Comparison of ENCODE assay signal across 10 cellular contexts in the genomic region with DNA sequence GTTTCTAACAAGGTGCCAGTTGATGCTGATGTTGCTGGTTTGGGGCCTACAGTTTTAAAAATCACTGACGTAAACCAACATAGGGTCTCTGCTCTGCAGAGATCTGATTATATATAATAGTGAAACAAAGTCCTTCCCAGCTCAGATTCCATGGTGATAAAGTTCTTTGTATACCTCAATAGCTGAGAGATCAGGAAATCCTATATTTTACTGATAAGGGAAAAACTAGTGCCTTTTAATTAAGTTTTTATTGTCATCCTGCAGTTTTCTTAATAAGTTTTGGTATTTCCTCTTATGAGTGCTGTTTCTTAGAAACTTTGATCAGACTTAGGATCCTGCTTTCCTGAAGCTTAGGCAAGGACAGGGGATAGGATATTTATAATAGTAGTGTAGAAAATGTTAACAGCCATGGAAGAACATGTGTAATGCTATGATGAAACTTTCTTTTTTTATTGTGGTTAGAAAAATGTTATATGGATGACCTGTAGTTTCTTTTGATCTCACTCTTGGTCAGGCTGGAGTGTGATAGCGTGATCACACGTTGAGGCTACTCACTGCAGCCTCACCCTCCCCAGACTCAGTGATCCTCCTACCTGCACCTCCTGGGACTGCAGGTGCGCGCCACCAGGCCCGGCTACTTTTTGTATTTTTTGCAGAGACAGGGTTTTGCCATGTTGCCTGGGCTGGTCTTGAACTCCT. TPM values are rescaled to one million over a fixed set of nuclear protein-coding genes. Genes with fewer than 3 reads are reported as not detected.
DNase-seq lines count a peak whose midpoint lies in the region; ATAC-seq, FAIRE-seq and TF ChIP-seq lines count a peak whose summit lies in the region.
"Had no signal": no experiment of that assay in that cellular context is flagged by ENCODE, and none has a peak within 500 bp of the region (broad histone marks: within the 10 kb centered on the region; RNA-seq: fewer than 3 reads in every experiment).

No MANE protein-coding gene starts in this region.

- intact Hi-C loops in activated CD8-positive, alpha-beta T cell treated with anti-CD3 and anti-CD28 coated beads for 36 hours (cut with micrococcal nuclease), result no loop called here

- H2AFZ ChIP-seq in trophoblast cell (ENCODE audit: insufficient read depth, low read length, poor library complexity), result no peak overlapping the region

- H3K23ac ChIP-seq in trophoblast cell (ENCODE audit: low read length), result no peak overlapping the region

- peaks cover 22% of the 10 kb centered on the region for H3K79me2 ChIP-seq in trophoblast cell (ENCODE audit: control insufficient read depth, insufficient read depth, low read length, poor library complexity)

- no peak overlapping the region for H3K27ac ChIP-seq in trophoblast cell (ENCODE audit: low read depth, low read length)

- H3K36me3 Mint-ChIP-seq in activated CD8-positive, alpha-beta T cell treated with anti-CD3 and anti-CD28 coated beads for 36 hours (ENCODE audit: low read depth), result peaks cover 38% of the 10 kb centered on the region
- peaks cover 41% of the 10 kb centered on the region for H3K36me3 Mint-ChIP-seq in activated CD8-positive, alpha-beta T cell treated with anti-CD3 and anti-CD28 coated beads, Interleukin-2, amount 10 ng/mL, durations not matched to agents 7 days and 5 days (ENCODE audit: low read depth)

- peak; percentile 90 for ATAC-seq in activated CD8-positive, alpha-beta T cell treated with anti-CD3 and anti-CD28 coated beads for 36 hours
- ATAC-seq in activated CD8-positive, alpha-beta T cell treated with anti-CD3 and anti-CD28 coated beads, Interleukin-2, amount 10 ng/mL, durations not matched to agents 7 days and 5 days, result no peak
- no peak for ATAC-seq in HG03108 (IDR thresholded peaks at IDR 0.05; ENCODE audit: unreplicated experiment)
- ATAC-seq in GM19324 (IDR thresholded peaks at IDR 0.05; ENCODE audit: low FRiP score, unreplicated experiment), result no peak

- no peak overlapping the region for H3K4me3 ChIP-seq in trophoblast cell (ENCODE audit: low read depth, low read length)

- no peaks in the 10 kb centered on the region for H3K27me3 Mint-ChIP-seq in activated CD8-positive, alpha-beta T cell treated with anti-CD3 and anti-CD28 coated beads for 36 hours
- no peaks in the 10 kb centered on the region for H3K27me3 Mint-ChIP-seq in activated CD8-positive, alpha-beta T cell treated with anti-CD3 and anti-CD28 coated beads, Interleukin-2, amount 10 ng/mL, durations not matched to agents 7 days and 5 days (ENCODE audit: low read depth)

- no peak for FAIRE-seq in urothelium cell line (lab: Jason Lieb, UNC)
- FAIRE-seq: kidney had no signal

- H3K18ac ChIP-seq in trophoblast cell (ENCODE audit: low read length), result no peak overlapping the region

- no peaks in the 10 kb centered on the region for H3K4me1 ChIP-seq in trophoblast cell (ENCODE audit: control insufficient read depth in 1 of 2, insufficient read depth in 2 of 2, low read length in 2 of 2)

- H3K4me2 ChIP-seq in trophoblast cell (ENCODE audit: low read length), result no peak overlapping the region

- peak; percentile 39 for DNase-seq in activated CD8-positive, alpha-beta T cell treated with anti-CD3 and anti-CD28 coated beads for 36 hours
- no peak for DNase-seq in activated CD8-positive, alpha-beta T cell treated with anti-CD3 and anti-CD28 coated beads, Interleukin-2, amount 10 ng/mL, durations not matched to agents 7 days and 5 days
- DNase-seq in LHCN-M2 (ENCODE audit: low read depth) (peak; percentile 38), trophoblast cell (peak; percentile 26 to 37), urothelium cell line (ENCODE audit: low spot score) (no peak)
- DNase-seq in central memory CD4-positive, alpha-beta T cell, result peak; percentile 10
- DNase-seq: effector CD4-positive, alpha-beta T cell; kidney had no signal

- TF ChIP-seq CTCF in activated CD8-positive, alpha-beta T cell treated with anti-CD3 and anti-CD28 coated beads for 36 hours (IDR thresholded peaks at IDR 0.05), result peak; percentile 40

- H3K4ac ChIP-seq in trophoblast cell (ENCODE audit: low read depth, low read length), result peak overlapping the region; percentile 74

- no peak overlapping the region for H3K9ac ChIP-seq in trophoblast cell (ENCODE audit: low read length)

- H2BK12ac ChIP-seq in trophoblast cell (ENCODE audit: low read length), result no peak overlapping the region

- no peak overlapping the region for H4K12ac ChIP-seq in trophoblast cell (ENCODE audit: low read depth, low read length)

- POLR2A ChIA-PET in activated CD8-positive, alpha-beta T cell treated with anti-CD3 and anti-CD28 coated beads for 36 hours (lab: Charles Lee), result interaction anchor here (1.1 to 1.2 kb wide), 2 partner anchors 12 to 305 kb away, joined by 3 to 4 read pairs; no protein-coding TSS in a partner anchor
- POLR2A ChIA-PET in activated CD8-positive, alpha-beta T cell treated with anti-CD3 and anti-CD28 coated beads, Interleukin-2, amount 10 ng/mL, durations not matched to agents 7 days and 5 days (lab: Charles Lee), result no interaction called here

- no peak overlapping the region for H4K8ac ChIP-seq in trophoblast cell (ENCODE audit: low read depth, low read length)

- no peaks in the 10 kb centered on the region for H3K9me3 ChIP-seq in trophoblast cell (ENCODE audit: insufficient read depth, low read depth, low read length)

- H2BK5ac ChIP-seq in trophoblast cell (ENCODE audit: low read depth, low read length, poor library complexity), result no peak overlapping the region

- WGBS in trophoblast cell (ENCODE audit: extremely low coverage, insufficient coverage, insufficient read length), result no CpG with 5 or more reads among the region's 6 CpGs

- no peaks in the 10 kb centered on the region for H3K9me3 Mint-ChIP-seq in activated CD8-positive, alpha-beta T cell treated with anti-CD3 and anti-CD28 coated beads for 36 hours
- no peaks in the 10 kb centered on the region for H3K9me3 Mint-ChIP-seq in activated CD8-positive, alpha-beta T cell treated with anti-CD3 and anti-CD28 coated beads, Interleukin-2, amount 10 ng/mL, durations not matched to agents 7 days and 5 days (ENCODE audit: insufficient read depth)

- no peak overlapping the region for H3K14ac ChIP-seq in trophoblast cell (ENCODE audit: low read length)

- CTCF ChIA-PET in activated CD8-positive, alpha-beta T cell treated with anti-CD3 and anti-CD28 coated beads for 36 hours (lab: Charles Lee), result interaction anchor here (0.7 to 2.4 kb wide), 4 partner anchors 9 to 69 kb away, joined by 3 to 8 read pairs (median 4); no protein-coding TSS in a partner anchor
- CTCF ChIA-PET in activated CD8-positive, alpha-beta T cell treated with anti-CD3 and anti-CD28 coated beads, Interleukin-2, amount 10 ng/mL, durations not matched to agents 7 days and 5 days (lab: Charles Lee), result interaction anchor here (1.3 kb wide), 1 partner anchor 10 kb away, joined by 4 read pairs; no protein-coding TSS in a partner anchor

- no peaks in the 10 kb centered on the region for H3K79me1 ChIP-seq in trophoblast cell (ENCODE audit: low read length)

- no peak overlapping the region for H4K91ac ChIP-seq in trophoblast cell (ENCODE audit: low read depth, low read length)

- H3K27ac Mint-ChIP-seq in activated CD8-positive, alpha-beta T cell treated with anti-CD3 and anti-CD28 coated beads for 36 hours, result peak overlapping the region; percentile 52
- H3K27ac Mint-ChIP-seq in activated CD8-positive, alpha-beta T cell treated with anti-CD3 and anti-CD28 coated beads, Interleukin-2, amount 10 ng/mL, durations not matched to agents 7 days and 5 days, result no peak overlapping the region

- H3K4me3 Mint-ChIP-seq in activated CD8-positive, alpha-beta T cell treated with anti-CD3 and anti-CD28 coated beads for 36 hours, result no peak overlapping the region
- H3K4me3 Mint-ChIP-seq in activated CD8-positive, alpha-beta T cell treated with anti-CD3 and anti-CD28 coated beads, Interleukin-2, amount 10 ng/mL, durations not matched to agents 7 days and 5 days, result no peak overlapping the region

- peaks cover 60% of the 10 kb centered on the region for H3K4me1 Mint-ChIP-seq in activated CD8-positive, alpha-beta T cell treated with anti-CD3 and anti-CD28 coated beads for 36 hours (ENCODE audit: low read depth)
- peaks cover 42% of the 10 kb centered on the region for H3K4me1 Mint-ChIP-seq in activated CD8-positive, alpha-beta T cell treated with anti-CD3 and anti-CD28 coated beads, Interleukin-2, amount 10 ng/mL, durations not matched to agents 7 days and 5 days (ENCODE audit: low read depth)

- peaks cover 12 to 15% of the 10 kb centered on the region in 2 experiments for H3K36me3 ChIP-seq in trophoblast cell (ENCODE audit: control insufficient read depth in 1 of 2, insufficient read depth in 2 of 2, low read length in 2 of 2)

- no peak overlapping the region for H2AK5ac ChIP-seq in trophoblast cell (ENCODE audit: low read length)

- no peaks in the 10 kb centered on the region for H3K27me3 ChIP-seq in trophoblast cell (ENCODE audit: insufficient read depth, low read length)

- H2BK120ac ChIP-seq in trophoblast cell (ENCODE audit: insufficient read depth, low read length, poor library complexity), result no peak overlapping the region

RNA-seq across cellular contexts. Expression of gene CAPRIN1, which starts 14.1 kb away (rescaled TPM):
- 100 to 1,000 TPM; 297 to 328 TPM for total RNA-seq in activated CD8-positive, alpha-beta T cell treated with anti-CD3 and anti-CD28 coated beads for 36 hours
- total RNA-seq in activated CD8-positive, alpha-beta T cell treated with anti-CD3 and anti-CD28 coated beads, Interleukin-2, amount 10 ng/mL, durations not matched to agents 7 days and 5 days, result 100 to 1,000 TPM; 219 to 235 TPM
- 218 and 260 TPM in 2 replicates for total RNA-seq in LHCN-M2 (2014; rRNA removed)
- 114 TPM for polyA plus RNA-seq in LHCN-M2 (2012)
- 229 and 231 TPM in 2 replicates for polyA plus RNA-seq in trophoblast cell (2013)

RNA-seq across cellular contexts. Expression of gene NAT10, which starts 39.8 kb away (rescaled TPM):
- total RNA-seq in activated CD8-positive, alpha-beta T cell treated with anti-CD3 and anti-CD28 coated beads for 36 hours, result 100 to 1,000 TPM; 129 to 137 TPM
- total RNA-seq in activated CD8-positive, alpha-beta T cell treated with anti-CD3 and anti-CD28 coated beads, Interleukin-2, amount 10 ng/mL, durations not matched to agents 7 days and 5 days, result 10 to 100 TPM; 76.9 to 78.7 TPM
- 38.3 and 41.0 TPM in 2 replicates for total RNA-seq in LHCN-M2 (2014; rRNA removed)
- 28.3 TPM for polyA plus RNA-seq in LHCN-M2 (2012)
- 23.6 and 25.2 TPM in 2 replicates for polyA plus RNA-seq in trophoblast cell (2013)

Comparison
In these comparisons a context has a peak if more than half of its experiments do, and no peak if none do; other contexts are left out.
1. DNase-seq: peak in activated CD8-positive, alpha-beta T cell treated with anti-CD3 and anti-CD28 coated beads for 36 hours (single experiment), LHCN-M2 (single experiment), central memory CD4-positive, alpha-beta T cell (single experiment) and trophoblast cell (2 of 2); none in activated CD8-positive, alpha-beta T cell treated with anti-CD3 and anti-CD28 coated beads, Interleukin-2, amount 10 ng/mL, durations not matched to agents 7 days and 5 days (single experiment) and urothelium cell line (single experiment).